3 cellular contexts compared by ENCODE assay signal in genomic region chr2:238839428-238839827, GRCh38.
TF ChIP-seq lines count a peak whose summit lies in the region.

No MANE protein-coding gene starts in this region.

TF ChIP-seq in GM23338, 12 proteins besides CTCF, POLR2A, EP300 and RAD21 (continues in another document):
- TF ChIP-seq JUNB (IDR thresholded peaks at IDR 0.05; ENCODE audit: unreplicated experiment) = no peak
- TF ChIP-seq EZH2 (IDR thresholded peaks at IDR 0.05; ENCODE audit: low read depth, unreplicated experiment) = no peak
- TF ChIP-seq ZNF331 (CRISPR knock-in tag; IDR thresholded peaks at IDR 0.05; ENCODE audit: low read depth) = no peak
- TF ChIP-seq NANOG (IDR thresholded peaks at IDR 0.05; ENCODE audit: borderline replicate concordance) = no peak
- no peak for TF ChIP-seq STAT1 (IDR thresholded peaks at IDR 0.05; ENCODE audit: unreplicated experiment)
- TF ChIP-seq CREB1 (CRISPR knock-in tag; IDR thresholded peaks at IDR 0.05; ENCODE audit: low read depth) = no peak
- no peak for TF ChIP-seq ZNF462 (CRISPR knock-in tag; IDR thresholded peaks at IDR 0.05)
- no peak for TF ChIP-seq POLR2AphosphoS5 (IDR thresholded peaks at IDR 0.05; ENCODE audit: low read depth)

TF ChIP-seq in H1, 55 proteins besides CTCF, POLR2A, EP300 and RAD21:
- TF ChIP-seq MAFK (IDR thresholded peaks at IDR 0.05; ENCODE audit: low read depth, low read length) = 0 out of 2 replicates have a peak, but pooled peaks have one; percentile 7
- TF ChIP-seq KDM5A (IDR thresholded peaks at IDR 0.05; ENCODE audit: low read length) = no peak
- no peak for TF ChIP-seq E2F6 (IDR thresholded peaks at IDR 0.05)
- TF ChIP-seq SIN3A (conservative IDR thresholded peaks at IDR 0.05 in 1 of 2, IDR thresholded peaks at IDR 0.05 in 1 of 2; ENCODE audit: low read depth in 1 of 2, low read length in 2 of 2) = no peak
- no peak for TF ChIP-seq SRF (IDR thresholded peaks at IDR 0.05; ENCODE audit: low read depth, low read length)
- TF ChIP-seq KDM4A (IDR thresholded peaks at IDR 0.05; ENCODE audit: low read depth, low read length, severe bottlenecking) = no peak
TF ChIP-seq in H1: peak in this region for 1.

TF ChIP-seq in WTC11, 78 proteins besides CTCF, POLR2A, EP300 and RAD21:
- TF ChIP-seq SOX15 (CRISPR knock-in tag; IDR thresholded peaks at IDR 0.05) = no peak
- no peak for TF ChIP-seq CREB1 (CRISPR knock-in tag; IDR thresholded peaks at IDR 0.05)
- TF ChIP-seq ZNF396 (CRISPR knock-in tag; IDR thresholded peaks at IDR 0.05; ENCODE audit: borderline replicate concordance) = no peak
